ENCODE assay signal across 8 cellular contexts in the genomic region with DNA sequence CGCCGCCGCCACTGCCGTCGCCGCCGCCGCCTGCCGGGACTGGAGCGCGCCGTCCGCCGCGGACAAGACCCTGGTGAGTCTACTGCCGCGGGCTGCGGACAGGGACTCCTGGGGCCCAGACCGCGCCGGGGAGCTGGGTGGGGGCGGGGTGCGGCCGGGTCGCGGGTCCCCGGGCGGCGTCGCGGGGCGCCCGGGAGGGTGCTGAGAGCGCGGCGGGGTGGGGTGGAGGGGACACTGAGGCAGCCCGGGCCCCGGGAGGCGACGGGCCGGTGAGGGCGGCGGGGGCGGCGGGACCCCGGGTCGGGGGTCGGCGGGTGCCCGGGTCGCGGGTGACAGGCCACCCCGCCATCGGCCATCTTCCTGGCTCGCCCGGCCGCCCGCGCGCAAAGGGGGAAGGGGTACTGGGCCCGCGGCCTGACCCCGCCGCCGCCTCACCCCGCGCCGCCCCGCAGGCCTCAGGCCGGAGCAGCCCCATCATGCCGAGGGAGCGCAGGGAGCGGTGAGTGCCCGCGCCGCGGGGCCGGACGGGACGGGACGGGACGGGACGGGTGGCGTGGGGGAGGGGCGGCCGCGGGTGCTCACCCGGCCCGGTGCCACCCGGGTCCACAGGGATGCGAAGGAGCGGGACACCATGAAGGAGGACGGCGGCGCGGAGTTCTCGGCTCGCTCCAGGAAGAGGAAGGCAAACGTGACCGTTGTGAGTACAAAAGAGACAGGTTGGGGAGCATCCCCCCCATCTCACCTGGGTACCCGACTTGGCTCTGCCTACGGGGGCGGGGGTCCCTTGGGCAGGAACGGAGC. TPM values are rescaled to one million over a fixed set of nuclear protein-coding genes. Genes with fewer than 3 reads are reported as not detected.
DNase-seq lines count a peak whose midpoint lies in the region; ATAC-seq lines count a peak whose summit lies in the region.

No MANE protein-coding gene starts in this region.

- H3K4me3 ChIP-seq in skin epidermis, result peak overlapping the region; percentile 33 to 67 (median 49)

- peak overlapping the region in 1 of 21 experiments; percentile 20 for H3K27ac ChIP-seq in skin epidermis

- peak; percentile 19 for ATAC-seq in HG03432 (IDR thresholded peaks at IDR 0.05; ENCODE audit: unreplicated experiment)
- no peak for ATAC-seq in left cardiac atrium
- ATAC-seq in HG02588 (IDR thresholded peaks at IDR 0.05; ENCODE audit: unreplicated experiment), result no peak

- intact Hi-C loops in left cardiac atrium (cut with DNase I), result no loop called here

- DNase-seq in stimulated activated CD4-positive, alpha-beta T cell treated with anti-CD3 and anti-CD28 coated beads, Interleukin-15, amount 100 ng/mL, for 24 hours, result peak; percentile 43
- no peak for DNase-seq in stimulated activated CD4-positive, alpha-beta T cell treated with anti-CD3 and anti-CD28 coated beads, Interleukin-4, amount 100 ng/mL, for 24 hours
- peak; percentile 40 for DNase-seq in activated T-cell treated with anti-CD3 and anti-CD28 coated beads, Interleukin-2, amount 50 U/mL, for 1 hour
- DNase-seq in left cardiac atrium (peak; percentile 29), NCI-H524 treated with DMSO at 0.1 percent for 48 hours (lab: John Stamatoyannopoulos, UW) (no peak)

RNA-seq across cellular contexts. Expression of gene CCNE1, which starts 0.5 kb away (rescaled TPM):
- total RNA-seq in left cardiac atrium, result 1 to 10 TPM; 1.8 to 3.0 TPM

Comparison
In these comparisons a context has a peak if more than half of its experiments do, and no peak if none do; other contexts are left out.
1. DNase-seq: peak in stimulated activated CD4-positive, alpha-beta T cell treated with anti-CD3 and anti-CD28 coated beads, Interleukin-15, amount 100 ng/mL, for 24 hours (single experiment), activated T-cell treated with anti-CD3 and anti-CD28 coated beads, Interleukin-2, amount 50 U/mL, for 1 hour (single experiment) and left cardiac atrium (single experiment); none in stimulated activated CD4-positive, alpha-beta T cell treated with anti-CD3 and anti-CD28 coated beads, Interleukin-4, amount 100 ng/mL, for 24 hours (single experiment) and NCI-H524 treated with DMSO at 0.1 percent for 48 hours (single experiment).